8 cellular contexts compared by ENCODE assay signal in the genomic region with DNA sequence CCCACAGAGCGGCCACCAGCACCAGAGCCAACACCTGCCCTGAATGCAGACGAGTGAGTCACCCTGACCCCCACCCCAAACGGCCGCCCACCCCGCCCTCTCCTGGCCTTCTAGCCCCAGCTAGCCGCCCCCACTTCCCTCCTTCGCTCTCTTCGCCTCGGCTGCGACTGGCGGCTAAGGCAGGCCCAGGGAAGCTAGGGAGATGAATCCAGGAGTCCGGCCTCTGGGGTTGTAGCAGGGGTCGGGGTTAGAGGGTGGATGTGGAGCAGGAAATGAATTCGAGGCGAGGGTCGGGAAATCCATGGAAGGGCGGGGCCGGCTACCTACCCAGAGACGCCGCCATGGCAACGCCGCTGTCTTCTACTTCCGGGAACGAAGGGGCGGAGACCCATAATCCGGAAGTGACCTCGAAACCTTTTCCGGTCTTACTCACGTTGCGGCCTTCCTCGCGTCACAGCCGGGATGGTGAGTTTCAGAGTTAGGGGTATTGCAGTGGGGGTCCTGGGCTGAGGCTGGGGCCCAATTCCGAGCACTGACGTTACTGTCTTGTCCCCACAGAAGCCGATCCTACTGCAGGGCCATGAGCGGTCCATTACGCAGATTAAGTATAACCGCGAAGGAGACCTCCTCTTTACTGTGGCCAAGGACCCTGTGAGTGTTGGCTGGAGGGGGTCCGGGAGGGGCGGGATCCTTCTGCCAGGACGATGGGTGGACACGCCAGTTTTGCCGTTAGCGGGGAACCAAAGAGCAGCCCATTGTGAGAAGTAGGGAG. TPM values are rescaled to one million over a fixed set of nuclear protein-coding genes. Genes with fewer than 3 reads are reported as not detected.
DNase-seq lines count a peak whose midpoint lies in the region; ATAC-seq, FAIRE-seq and TF ChIP-seq lines count a peak whose summit lies in the region.

A gene (plus strand): TSS at position 428 of the 772 bp plus-strand sequence. CDS start 35 bp downstream, at position 463.
A gene (minus strand): TSS at position 374 of the 772 bp plus-strand sequence. CDS start 31 bp downstream, at position 343.

- in situ Hi-C loops in GM13977 (cut with MboI; ENCODE audit: low pct_unique_long_range_greater_than_20kb, low sequenced_read_pairs, unreplicated experiment) = loop anchor here (25.0 kb wide), 1 partner anchor 190 kb away; no protein-coding TSS in a partner anchor

- H3K4me1 ChIP-seq in ascending aorta (peaks cover 19% of the 10 kb centered on the region in 2 donors), right cardiac atrium (ENCODE audit: control insufficient read depth, insufficient read depth, low read length) (peaks cover 8% of the 10 kb centered on the region)

- H3K4me3 Mint-ChIP-seq in T-helper 2 cell treated with Interferon-gamma antibody and Interleukin-4, amounts not matched to agents 5 μg/mL and 100 μg/mL, for 36 hours = peak within 1 kb of the TSS; percentile 96

- ATAC-seq in HG02884 (IDR thresholded peaks at IDR 0.05; ENCODE audit: unreplicated experiment) = peak; percentile 92
- ATAC-seq in right cardiac atrium = peak; percentile 95 to 96

- peaks cover 29 to 41% of the 10 kb centered on the region in 2 donors for H3K36me3 ChIP-seq in ascending aorta

- H3K27ac ChIP-seq in ascending aorta = peak within 1 kb of the TSS; percentile 81 to 97
- H3K27ac ChIP-seq in right cardiac atrium (ENCODE audit: low read length) = peak within 1 kb of the TSS; percentile 98

- no peaks in the 10 kb centered on the region for H3K27me3 Mint-ChIP-seq in T-helper 2 cell treated with Interferon-gamma antibody and Interleukin-4, amounts not matched to agents 5 μg/mL and 100 μg/mL, for 36 hours (ENCODE audit: low read depth)

- H3K4me3 ChIP-seq in ascending aorta (peak within 1 kb of the TSS; percentile 87 to 97), right cardiac atrium (ENCODE audit: low read length) (peak within 1 kb of the TSS; percentile 99)

- H3K36me3 Mint-ChIP-seq in T-helper 2 cell treated with Interferon-gamma antibody and Interleukin-4, amounts not matched to agents 5 μg/mL and 100 μg/mL, for 36 hours (ENCODE audit: low read depth) = peaks cover 27% of the 10 kb centered on the region

- H3K9me3 Mint-ChIP-seq in T-helper 2 cell treated with Interferon-gamma antibody and Interleukin-4, amounts not matched to agents 5 μg/mL and 100 μg/mL, for 36 hours = no peaks in the 10 kb centered on the region

- peaks cover 14% of the 10 kb centered on the region for H3K4me1 Mint-ChIP-seq in T-helper 2 cell treated with Interferon-gamma antibody and Interleukin-4, amounts not matched to agents 5 μg/mL and 100 μg/mL, for 36 hours (ENCODE audit: low read depth)

- intact Hi-C loops in ascending aorta (cut with DNase I) = loop anchor here (1.0 to 5.0 kb wide), 4 partner anchors 18 to 70 kb away; a partner anchor contains a TSS
- intact Hi-C loops in right cardiac atrium (cut with DNase I) = no loop called here

- no peak for FAIRE-seq in urothelium cell line (lab: Jason Lieb, UNC)

- H3K27me3 ChIP-seq in ascending aorta (no peaks in the 10 kb centered on the region), right cardiac atrium (ENCODE audit: control insufficient read depth, insufficient read depth) (no peaks in the 10 kb centered on the region)

- H3K9me3 ChIP-seq in ascending aorta (no peaks in the 10 kb centered on the region), right cardiac atrium (ENCODE audit: control insufficient read depth, low read length) (no peaks in the 10 kb centered on the region)

- TF ChIP-seq CTCF in GM13977 (IDR thresholded peaks at IDR 0.05; ENCODE audit: extremely low read depth, insufficient read depth, missing control alignments) (no peak), ascending aorta (IDR thresholded peaks at IDR 0.05) (no peak)

- WGBS in right cardiac atrium = under 1% methylated on average over 46 of the region's 46 CpGs

- H3K27ac Mint-ChIP-seq in T-helper 2 cell treated with Interferon-gamma antibody and Interleukin-4, amounts not matched to agents 5 μg/mL and 100 μg/mL, for 36 hours = peak within 1 kb of the TSS; percentile 96

- DNase-seq in GM13977 (ENCODE audit: low spot score) (peak; percentile 94), NCI-H187 treated with DMSO at 0.1 percent for 48 hours (lab: John Stamatoyannopoulos, UW) (peak; percentile 71), ascending aorta (ENCODE audit: low spot score in 2 of 2) (peak; percentile 80 to 97), right cardiac atrium (peak; percentile 93 to 97 (median 95)), pulmonary artery endothelial cell (ENCODE audit: low read depth, low spot score) (peak; percentile 77), urothelium cell line (ENCODE audit: low spot score) (peak; percentile 96)
- DNase-seq in T-helper 2 cell treated with Interferon-gamma antibody and Interleukin-4, amounts not matched to agents 5 μg/mL and 100 μg/mL, for 36 hours (ENCODE audit: low spot score) = peak; percentile 90

RNA-seq across cellular contexts. Expression of the first gene that starts in this region (rescaled TPM):
- 234 TPM for total RNA-seq in ascending aorta
- 100 to 1,000 TPM in 1 of 4 donors, 10 to 100 TPM in 3; 99.2 to 104 (median 99.8) TPM for total RNA-seq in right cardiac atrium
- polyA plus RNA-seq in right cardiac atrium = 127 TPM
- total RNA-seq in pulmonary artery endothelial cell = 361 and 372 TPM in 2 replicates

RNA-seq across cellular contexts. Expression of the second gene that starts in this region (rescaled TPM):
- total RNA-seq in ascending aorta (4.0 TPM), right cardiac atrium (10 to 100 TPM in 3 of 4 donors, 1 to 10 TPM in 1; 9.1 to 14.4 (median 13.9) TPM), pulmonary artery endothelial cell (12.8 and 14.2 TPM in 2 replicates)
- 13.6 TPM for polyA plus RNA-seq in right cardiac atrium

Comparison
In these comparisons a context has a peak if more than half of its experiments do, and no peak if none do; other contexts are left out.
1. Peak in every context shown above with its lines: DNase-seq, ATAC-seq, H3K4me3 ChIP-seq and H3K27ac ChIP-seq.